ENCODE assay signal across 10 cellular contexts in genomic region chrX:149940717-149941024, GRCh38. TPM values are rescaled to one million over a fixed set of nuclear protein-coding genes. Genes with fewer than 3 reads are reported as not detected.
DNase-seq lines count a peak whose midpoint lies in the region; ATAC-seq, FAIRE-seq and TF ChIP-seq lines count a peak whose summit lies in the region.
"Not testable (repeated sequence)": the region's sequence is repeated elsewhere in the genome, so short reads cannot be mapped to it uniquely, and the experiment has no call there.
"Had no signal": no experiment of that assay in that cellular context is flagged by ENCODE, and none has a peak within 500 bp of the region (broad histone marks: within the 10 kb centered on the region; RNA-seq: fewer than 3 reads in every experiment).

No MANE protein-coding gene starts in this region.

- H2BK5ac ChIP-seq in mesenchymal stem cell (ENCODE audit: low read depth, low read length, poor library complexity, severe bottlenecking), result not testable (repeated sequence)

- H2BK120ac ChIP-seq in mesenchymal stem cell (ENCODE audit: low read depth, low read length), result not testable (repeated sequence)

- H3K4me3 ChIP-seq in DND-41 (ENCODE audit: low read depth in 1 of 2, low read length in 2 of 2) (peak overlapping the region in 1 of 2 experiments; percentile 49; a peak in 2 of 4 replicates), epithelial cell of proximal tubule (ENCODE audit: low read depth, low read length) (peak overlapping the region; percentile 24), mesenchymal stem cell (ENCODE audit: insufficient read depth in 1 of 2, low read depth in 1 of 2, low read length in 2 of 2) (peak overlapping the region in 1 of 2 experiments; percentile 60), rectal smooth muscle tissue (ENCODE audit: low read length) (peak overlapping the region; percentile 40)
- H3K4me3 ChIP-seq in KMS-11 (IDR thresholded peaks at IDR 0.05; ENCODE audit: insufficient read depth, low read depth, low read length); astrocyte (ENCODE audit: insufficient read depth, low read depth, low read length): not testable (repeated sequence)

- H2AK5ac ChIP-seq in mesenchymal stem cell (ENCODE audit: low read length, severe bottlenecking), result not testable (repeated sequence)

- intact Hi-C loops in activated B cell treated with CpG ODN at 0.5 μM for 24 hours (cut with micrococcal nuclease), result loop anchor here (2.0 to 10.0 kb wide), 5 partner anchors 538 to 1044 kb away; partner anchors contain the start of genes CD99L2, HMGB3, MTM1 and MTMR1

- not testable (repeated sequence) for H3K18ac ChIP-seq in mesenchymal stem cell (ENCODE audit: low read depth in 1 of 2, low read length in 2 of 2)

- peaks cover 10% of the 10 kb centered on the region for H3K4me1 Mint-ChIP-seq in activated B cell treated with CpG ODN at 0.5 μM for 24 hours
- H3K4me1 Mint-ChIP-seq in astrocyte (ENCODE audit: low read depth, unreplicated experiment), result not testable (repeated sequence)

- peak overlapping the region; percentile 52 for H3K9ac ChIP-seq in DND-41 (ENCODE audit: low read depth, low read length)
- not testable (repeated sequence) for H3K9ac ChIP-seq in KMS-11; astrocyte (ENCODE audit: low read length); mesenchymal stem cell (ENCODE audit: low read length); rectal smooth muscle tissue (ENCODE audit: low read length)

- not testable (repeated sequence) for H4K8ac ChIP-seq in mesenchymal stem cell (ENCODE audit: low read length)

- H3K27me3 ChIP-seq in DND-41 (ENCODE audit: insufficient read depth, low read length, poor library complexity); KMS-11 (ENCODE audit: insufficient read depth, low read depth); astrocyte (ENCODE audit: insufficient read depth, low read length); mesenchymal stem cell (ENCODE audit: control insufficient read depth in 1 of 2, insufficient read depth in 1 of 2, low read length in 2 of 2); rectal smooth muscle tissue (ENCODE audit: control insufficient read depth, insufficient read depth, low read length): not testable (repeated sequence)

- not testable (repeated sequence) for H3K23ac ChIP-seq in mesenchymal stem cell (ENCODE audit: low read length in 2 of 2)

- H2BK12ac ChIP-seq in mesenchymal stem cell (ENCODE audit: low read length in 2 of 2), result not testable (repeated sequence)

- peak overlapping the region; percentile 74; the same call in 1 of the 2 replicates for H3K27ac ChIP-seq in DND-41 (ENCODE audit: low read length)
- H3K27ac ChIP-seq in KMS-11, result peak overlapping the region; percentile 40
- H3K27ac ChIP-seq in astrocyte (ENCODE audit: low read depth, low read length); mesenchymal stem cell (ENCODE audit: low read length, poor library complexity, severe bottlenecking); rectal smooth muscle tissue (ENCODE audit: low read depth, low read length): not testable (repeated sequence)

- not testable (repeated sequence) for DNase-seq in DND-41; activated B cell treated with CpG ODN at 0.5 μM for 24 hours; astrocyte (ENCODE audit: low read depth); epithelial cell of proximal tubule (ENCODE audit: low read depth); mesenchymal stem cell

- not testable (repeated sequence) for H4K20me1 ChIP-seq in DND-41 (ENCODE audit: insufficient read depth, low read length); KMS-11 (ENCODE audit: insufficient read depth); astrocyte (ENCODE audit: insufficient read depth, low read length)

- peaks cover 13% of the 10 kb centered on the region for H3K79me2 ChIP-seq in DND-41 (ENCODE audit: insufficient read depth, low read length)
- H3K79me2 ChIP-seq in KMS-11 (ENCODE audit: insufficient read depth, low read depth), result not testable (repeated sequence)
- peaks cover 12% of the 10 kb centered on the region for H3K79me2 ChIP-seq in astrocyte (ENCODE audit: insufficient read depth, low read length)

- peaks cover 15% of the 10 kb centered on the region for H3K4me1 ChIP-seq in DND-41 (ENCODE audit: insufficient read depth, low read length)
- H3K4me1 ChIP-seq in KMS-11 (ENCODE audit: low read depth, poor library complexity, severe bottlenecking); astrocyte (ENCODE audit: insufficient read depth, low read length); mesenchymal stem cell (ENCODE audit: control insufficient read depth, insufficient read depth, low read depth, low read length); rectal smooth muscle tissue (ENCODE audit: control insufficient read depth, insufficient read depth, low read length): not testable (repeated sequence)

- CTCF ChIA-PET in activated B cell treated with CpG ODN at 0.5 μM for 24 hours (lab: Charles Lee), result interaction anchor here (0.7 to 0.9 kb wide), 2 partner anchors 633 to 759 kb away, joined by 3 read pairs; no protein-coding TSS in a partner anchor

- H3K14ac ChIP-seq in mesenchymal stem cell (ENCODE audit: low read length in 2 of 2), result not testable (repeated sequence)

- FAIRE-seq in astrocyte (lab: Jason Lieb, UNC), result not testable (repeated sequence)

- not testable (repeated sequence) for H2BK15ac ChIP-seq in mesenchymal stem cell (ENCODE audit: low read depth, poor library complexity, severe bottlenecking)

- 0% methylated on average over 1 of the region's 8 CpGs for WGBS in mesenchymal stem cell

- not testable (repeated sequence) for ATAC-seq in DND-41 (ENCODE audit: insufficient read depth, low read depth); activated B cell treated with CpG ODN at 0.5 μM for 24 hours (ENCODE audit: low read depth)

- H3K79me1 ChIP-seq in mesenchymal stem cell (replicated peaks; ENCODE audit: low read length, poor library complexity, severe bottlenecking), result not testable (repeated sequence)

- H3K27me3 Mint-ChIP-seq in activated B cell treated with CpG ODN at 0.5 μM for 24 hours; astrocyte (ENCODE audit: low read depth, unreplicated experiment): not testable (repeated sequence)

- H3K9me3 Mint-ChIP-seq in activated B cell treated with CpG ODN at 0.5 μM for 24 hours; astrocyte (ENCODE audit: unreplicated experiment): not testable (repeated sequence)

- not testable (repeated sequence) for H3K36me3 ChIP-seq in DND-41 (ENCODE audit: insufficient read depth, low read length); KMS-11 (ENCODE audit: insufficient read depth); astrocyte (ENCODE audit: insufficient read depth, low read length); mesenchymal stem cell (ENCODE audit: control insufficient read depth in 1 of 2, insufficient read depth in 2 of 2, low read depth in 1 of 2, low read length in 2 of 2); rectal smooth muscle tissue (ENCODE audit: control insufficient read depth, insufficient read depth, low read length)

- POLR2A ChIA-PET in activated B cell treated with CpG ODN at 0.5 μM for 24 hours (lab: Charles Lee), result interaction anchor here (0.6 to 3.2 kb wide), 7 partner anchors 111 to 753 kb away, joined by 3 to 68 read pairs (median 4); partner anchors contain the start of genes EOLA1 and MTMR1

- TF ChIP-seq CTCF in DND-41 (IDR thresholded peaks at IDR 0.05; ENCODE audit: borderline replicate concordance, extremely low read depth, low read length, poor library complexity, severe bottlenecking) (peak; percentile 68), KMS-11 (conservative IDR thresholded peaks at IDR 0.05; ENCODE audit: low read depth, low read length) (peak; percentile 28; the same call in 1 of the 2 replicates), epithelial cell of proximal tubule (conservative IDR thresholded peaks at IDR 0.05; ENCODE audit: low read depth, low read length) (peak; percentile 40)
- not testable (repeated sequence) for TF ChIP-seq CTCF in activated B cell treated with CpG ODN at 0.5 μM for 24 hours (IDR thresholded peaks at IDR 0.05); astrocyte (IDR thresholded peaks at IDR 0.05; ENCODE audit: insufficient read depth, low read depth, low read length)

- not testable (repeated sequence) for H4K91ac ChIP-seq in mesenchymal stem cell (ENCODE audit: low read length)

- peak overlapping the region; percentile 91 for H3K27ac Mint-ChIP-seq in activated B cell treated with CpG ODN at 0.5 μM for 24 hours
- H3K27ac Mint-ChIP-seq in astrocyte (ENCODE audit: unreplicated experiment), result not testable (repeated sequence)

- not testable (repeated sequence) for H3K4ac ChIP-seq in mesenchymal stem cell (ENCODE audit: low read depth in 1 of 2, low read length in 2 of 2)

- peak overlapping the region; percentile 88 for H3K4me3 Mint-ChIP-seq in activated B cell treated with CpG ODN at 0.5 μM for 24 hours
- not testable (repeated sequence) for H3K4me3 Mint-ChIP-seq in astrocyte (ENCODE audit: unreplicated experiment)

- H3K9me3 ChIP-seq in DND-41 (ENCODE audit: insufficient read depth, low read length, severe bottlenecking); astrocyte (ENCODE audit: insufficient read depth, low read depth, low read length); mesenchymal stem cell (ENCODE audit: control insufficient read depth, low read length): not testable (repeated sequence)

- peak overlapping the region; percentile 64 for H2AFZ ChIP-seq in DND-41 (ENCODE audit: low read depth, low read length)
- H2AFZ ChIP-seq in KMS-11 (ENCODE audit: low read depth); astrocyte (ENCODE audit: low read depth, low read length); mesenchymal stem cell (ENCODE audit: low read depth, low read length): not testable (repeated sequence)

- not testable (repeated sequence) for H3K36me3 Mint-ChIP-seq in activated B cell treated with CpG ODN at 0.5 μM for 24 hours (ENCODE audit: low read depth); astrocyte (ENCODE audit: low read depth, unreplicated experiment)

- peak overlapping the region; percentile 64 for H3K4me2 ChIP-seq in DND-41 (ENCODE audit: insufficient read depth, low read length)
- H3K4me2 ChIP-seq in KMS-11, result peak overlapping the region; percentile 39; the same call in 1 of the 2 replicates
- H3K4me2 ChIP-seq in astrocyte (ENCODE audit: low read length), result peak overlapping the region; percentile 87
- peak overlapping the region; percentile 49 for H3K4me2 ChIP-seq in mesenchymal stem cell (ENCODE audit: low read length, poor library complexity, severe bottlenecking)

RNA-seq across cellular contexts. Expression of gene EOLA2, which starts 2.4 kb away (rescaled TPM):
- total RNA-seq in activated B cell treated with CpG ODN at 0.5 μM for 24 hours, result 37.5 and 38.4 TPM in 2 replicates
- total RNA-seq in astrocyte, result 36.4 and 42.4 TPM in 2 replicates
- 18.7 and 24.4 TPM in 2 replicates for total RNA-seq in epithelial cell of proximal tubule
- polyA plus RNA-seq in mesenchymal stem cell (2013, experiment 1 of 2), result 24.5 TPM
- 23.2 TPM for polyA plus RNA-seq in mesenchymal stem cell (2013, experiment 2 of 2)

RNA-seq across cellular contexts. Expression of gene HSFX4, which starts 11.3 kb away (rescaled TPM):
- not detected in 2 replicates for total RNA-seq in activated B cell treated with CpG ODN at 0.5 μM for 24 hours
- total RNA-seq in astrocyte, result not detected in 2 replicates
- total RNA-seq in epithelial cell of proximal tubule, result not detected in 2 replicates
- not detected for polyA plus RNA-seq in mesenchymal stem cell (2013, experiment 1 of 2)
- polyA plus RNA-seq in mesenchymal stem cell (2013, experiment 2 of 2), result not detected
- total RNA-seq: ascending aorta, right atrium auricular region, SJSA1 had no signal

RNA-seq across cellular contexts. Expression of gene MAGEA8, which starts 59.7 kb away (rescaled TPM):
- total RNA-seq in activated B cell treated with CpG ODN at 0.5 μM for 24 hours (not detected in 2 replicates), astrocyte (not detected in 2 replicates), epithelial cell of proximal tubule (not detected in 2 replicates)
- not detected for polyA plus RNA-seq in mesenchymal stem cell (2013, experiment 1 of 2)
- not detected for polyA plus RNA-seq in mesenchymal stem cell (2013, experiment 2 of 2)
- total RNA-seq: ascending aorta, right atrium auricular region, SJSA1 had no signal
